In genomic region chr1:92298573-92299476, GRCh38 we compare ENCODE assay signal across 8 cellular contexts. TPM values are rescaled to one million over a fixed set of nuclear protein-coding genes. Genes with fewer than 3 reads are reported as not detected.
DNase-seq lines count a peak whose midpoint lies in the region; ATAC-seq and TF ChIP-seq lines count a peak whose summit lies in the region.

GLMN (minus strand) TSS chr1:92298987; CDS start chr1:92297999, 988 bp downstream.
RPAP2 (plus strand) TSS chr1:92299059; CDS start chr1:92299074, 15 bp downstream.

- peak; percentile 84 for DNase-seq in NCI-H1092 (lab: John Stamatoyannopoulos, UW)
- peak; percentile 81 for DNase-seq in SW480 (ENCODE audit: low spot score)
- DNase-seq in adipocyte (ENCODE audit: low read depth), result peak; percentile 96
- peak; percentile 79 to 91 (median 85) for DNase-seq in heart left ventricle
- peak; percentile 92 for DNase-seq in posterior vena cava (ENCODE audit: low spot score)
- DNase-seq in upper lobe of right lung, result peak; percentile 93

- peak within 1 kb of the TSS; percentile 85 to 95 (median 92) for H3K27ac ChIP-seq in heart left ventricle
- peak within 1 kb of the TSS; percentile 85 for H3K27ac ChIP-seq in upper lobe of right lung

- TF ChIP-seq POLR2A in heart left ventricle (IDR thresholded peaks at IDR 0.05), result peak; percentile 76 to 92

- H3K4me3 ChIP-seq in adipocyte (ENCODE audit: low read length) (peak within 1 kb of the TSS; percentile 98), heart left ventricle (peak within 1 kb of the TSS; percentile 59 to 97 (median 86)), upper lobe of right lung (peak within 1 kb of the TSS; percentile 85)

- intact Hi-C loops in heart left ventricle (cut with DNase I), result loop anchor here in 8 of 10 donors (5.0 to 10.0 kb wide), 5 partner anchors 304 to 1014 kb away; partner anchors contain the start of gene CDC7 (in 3 of the 8)
- intact Hi-C loops in posterior vena cava (cut with DNase I), result no loop called here
- intact Hi-C loops in upper lobe of right lung (cut with DNase I), result no loop called here

- peak within 1 kb of the TSS; percentile 98 for H3K9ac ChIP-seq in adipocyte (ENCODE audit: low read length)

- H3K27me3 ChIP-seq in adipocyte (replicated peaks; ENCODE audit: control insufficient read depth, insufficient read depth, low read length), result no peaks in the 10 kb centered on the region
- no peaks in the 10 kb centered on the region for H3K27me3 ChIP-seq in heart left ventricle
- no peaks in the 10 kb centered on the region for H3K27me3 ChIP-seq in upper lobe of right lung

- ATAC-seq in HG02623 (IDR thresholded peaks at IDR 0.05; ENCODE audit: unreplicated experiment) (peak; percentile 97), heart left ventricle (peak; percentile 98 to 100 (median 100)), upper lobe of right lung (peak; percentile 100)

- peaks cover 20% of the 10 kb centered on the region for H3K4me1 ChIP-seq in adipocyte (ENCODE audit: control insufficient read depth, insufficient read depth, low read length)
- peaks cover 0 to 23% (median 13%) of the 10 kb centered on the region in 12 donors for H3K4me1 ChIP-seq in heart left ventricle
- peaks cover 18% of the 10 kb centered on the region for H3K4me1 ChIP-seq in upper lobe of right lung

- 0% methylated on average over 37 to 76 of the region's 76 CpGs for WGBS in heart left ventricle, 4 donors

- H3K36me3 ChIP-seq in adipocyte (ENCODE audit: control insufficient read depth, insufficient read depth, low read length, severe bottlenecking) (peaks cover 27% of the 10 kb centered on the region), heart left ventricle (peaks cover 0 to 43% (median 41%) of the 10 kb centered on the region in 9 donors), upper lobe of right lung (peaks cover 25% of the 10 kb centered on the region)

- peak; percentile 28 for TF ChIP-seq CTCF in GM12873 (IDR thresholded peaks at IDR 0.05; ENCODE audit: insufficient read depth, low read depth, low read length, missing control alignments)
- TF ChIP-seq CTCF in heart left ventricle (IDR thresholded peaks at IDR 0.05), result peak in 5 of 12 donors; percentile 5 to 36 (median 12)
- no peak for TF ChIP-seq CTCF in upper lobe of right lung (IDR thresholded peaks at IDR 0.05)

- H3K9me3 ChIP-seq in adipocyte (ENCODE audit: control insufficient read depth, low read length) (no peaks in the 10 kb centered on the region), heart left ventricle (no peaks in the 10 kb centered on the region), upper lobe of right lung (no peaks in the 10 kb centered on the region)

RNA-seq across cellular contexts. Expression of gene GLMN, which starts in this region (rescaled TPM):
- total RNA-seq in heart left ventricle (1 to 10 TPM; 3.0 to 7.2 (median 5.6) TPM), posterior vena cava (10 to 100 TPM in 1 of 2 donors, 1 to 10 TPM in 1; 9.0 to 10.3 TPM), upper lobe of right lung (5.8 TPM)
- 10 to 100 TPM in 1 of 2 donors, 1 to 10 TPM in 1; 5.8 to 11.0 TPM for polyA plus RNA-seq in heart left ventricle

RNA-seq across cellular contexts. Expression of gene RPAP2, which starts in this region (rescaled TPM):
- 10 to 100 TPM in 7 of 9 donors, 1 to 10 TPM in 2; 6.7 to 27.7 (median 23.3) TPM for total RNA-seq in heart left ventricle
- 10 to 100 TPM in 1 of 2 donors, 1 to 10 TPM in 1; 7.3 to 12.0 TPM for polyA plus RNA-seq in heart left ventricle
- 10 to 100 TPM; 36.6 to 38.1 TPM for total RNA-seq in posterior vena cava
- 22.3 TPM for total RNA-seq in upper lobe of right lung

Comparison
In these comparisons a context has a peak if more than half of its experiments do, and no peak if none do; other contexts are left out.
1. Peak in every context shown above with its lines: DNase-seq, ATAC-seq, H3K4me3 ChIP-seq and H3K27ac ChIP-seq.
2. intact Hi-C loops: an anchor here in heart left ventricle (5.0 to 10.0 kb wide); none called in posterior vena cava and upper lobe of right lung.